In the genomic region with DNA sequence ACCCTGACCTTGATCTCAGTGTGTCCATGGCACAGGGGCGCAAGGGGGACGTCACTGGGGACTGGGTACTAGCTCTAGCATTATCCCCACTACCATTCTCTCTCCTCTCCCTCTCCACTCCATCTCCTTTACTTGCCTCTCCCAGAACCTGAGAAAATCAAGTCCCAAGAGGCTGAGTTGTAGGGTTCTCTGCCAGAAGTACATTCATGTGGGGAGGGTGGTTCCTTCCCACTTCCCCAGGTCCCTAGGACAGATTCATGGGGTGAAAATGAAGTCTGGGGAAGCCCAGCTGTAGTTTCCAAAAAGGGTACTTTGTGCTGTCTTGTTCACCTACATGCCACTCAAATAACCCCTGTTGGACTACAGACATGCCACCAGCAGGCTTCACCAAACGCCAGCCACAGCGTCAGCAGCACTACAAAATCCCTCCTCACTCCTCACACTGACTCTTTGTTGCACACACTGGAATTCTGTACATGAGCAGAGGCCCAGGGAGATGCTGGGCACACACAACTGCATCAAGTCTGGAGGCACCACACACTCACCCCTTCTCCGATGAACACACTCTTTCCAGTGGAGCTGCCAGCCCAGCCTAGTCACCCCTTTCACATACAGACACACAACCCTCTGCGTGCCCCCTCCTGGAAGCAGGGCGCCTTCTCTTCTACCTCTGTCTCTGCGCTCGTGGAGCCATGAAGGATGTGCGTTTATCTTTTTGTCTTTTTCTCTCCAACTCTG, we compare ENCODE assay signal across 11 cellular contexts. TPM values are rescaled to one million over a fixed set of nuclear protein-coding genes. Genes with fewer than 3 reads are reported as not detected.
DNase-seq lines count a peak whose midpoint lies in the region; ATAC-seq, FAIRE-seq and TF ChIP-seq lines count a peak whose summit lies in the region.
"Had no signal": no experiment of that assay in that cellular context is flagged by ENCODE, and none has a peak within 500 bp of the region (broad histone marks: within the 10 kb centered on the region; RNA-seq: fewer than 3 reads in every experiment).

No MANE protein-coding gene starts in this region.

- H3K36me3 Mint-ChIP-seq in T-helper 2 cell treated with Interferon-gamma antibody and Interleukin-4, amounts not matched to agents 5 μg/mL and 100 μg/mL, for 36 hours (ENCODE audit: low read depth): peaks cover 11% of the 10 kb centered on the region
- peaks cover 4% of the 10 kb centered on the region for H3K36me3 Mint-ChIP-seq in activated naive CD8-positive, alpha-beta T cell treated with anti-CD3 and anti-CD28 coated beads, Interleukin-2, amount 50 U/mL, for 24 hours (ENCODE audit: low read depth)

- H3K4me1 ChIP-seq in keratinocyte (ENCODE audit: control insufficient read depth, extremely low read depth, insufficient read depth, low read length): peaks cover 57% of the 10 kb centered on the region
- peaks cover 32 to 64% of the 10 kb centered on the region in 2 donors for H3K4me1 ChIP-seq in thoracic aorta (ENCODE audit: control insufficient read depth in 1 of 2, low read depth in 2 of 2)

- H3K9me1 ChIP-seq in keratinocyte (ENCODE audit: control insufficient read depth, extremely low read depth, insufficient read depth, low read length): no peaks in the 10 kb centered on the region

- peak overlapping the region; percentile 83 for H3K4me2 ChIP-seq in keratinocyte (ENCODE audit: control insufficient read depth, extremely low read depth, insufficient read depth, low read depth, low read length)

- H3K9me3 Mint-ChIP-seq in T-helper 2 cell treated with Interferon-gamma antibody and Interleukin-4, amounts not matched to agents 5 μg/mL and 100 μg/mL, for 36 hours: no peaks in the 10 kb centered on the region
- H3K9me3 Mint-ChIP-seq in activated naive CD8-positive, alpha-beta T cell treated with anti-CD3 and anti-CD28 coated beads, Interleukin-2, amount 50 U/mL, for 24 hours: no peaks in the 10 kb centered on the region

- H3K27me3 Mint-ChIP-seq in T-helper 2 cell treated with Interferon-gamma antibody and Interleukin-4, amounts not matched to agents 5 μg/mL and 100 μg/mL, for 36 hours (ENCODE audit: low read depth): no peaks in the 10 kb centered on the region
- no peaks in the 10 kb centered on the region for H3K27me3 Mint-ChIP-seq in activated naive CD8-positive, alpha-beta T cell treated with anti-CD3 and anti-CD28 coated beads, Interleukin-2, amount 50 U/mL, for 24 hours

- no peak for ATAC-seq in activated naive CD8-positive, alpha-beta T cell treated with anti-CD3 and anti-CD28 coated beads, Interleukin-2, amount 50 U/mL, for 24 hours
- no peak for ATAC-seq in thoracic aorta (ENCODE audit: insufficient number of reproducible peaks, low FRiP score, low read depth)

- peaks cover 41% of the 10 kb centered on the region for H3K4me1 Mint-ChIP-seq in T-helper 2 cell treated with Interferon-gamma antibody and Interleukin-4, amounts not matched to agents 5 μg/mL and 100 μg/mL, for 36 hours (ENCODE audit: low read depth)
- H3K4me1 Mint-ChIP-seq in activated naive CD8-positive, alpha-beta T cell treated with anti-CD3 and anti-CD28 coated beads, Interleukin-2, amount 50 U/mL, for 24 hours: peaks cover 74% of the 10 kb centered on the region

- dilution Hi-C loops in keratinocyte (cut with MboI; ENCODE audit: extremely low pct_ligation_motif_present, low sequenced_read_pairs): no loop called here

- H3K36me3 ChIP-seq in keratinocyte (ENCODE audit: control insufficient read depth in 2 of 2, extremely low read depth in 1 of 2, insufficient read depth in 2 of 2, low read length in 2 of 2) (peaks cover 3 to 6% of the 10 kb centered on the region in 2 experiments), thoracic aorta (peaks cover 3% of the 10 kb centered on the region)

- no peak for FAIRE-seq in keratinocyte (lab: Jason Lieb, UNC)

- peak overlapping the region; percentile 22 for H3K4me3 Mint-ChIP-seq in T-helper 2 cell treated with Interferon-gamma antibody and Interleukin-4, amounts not matched to agents 5 μg/mL and 100 μg/mL, for 36 hours
- H3K4me3 Mint-ChIP-seq in activated naive CD8-positive, alpha-beta T cell treated with anti-CD3 and anti-CD28 coated beads, Interleukin-2, amount 50 U/mL, for 24 hours: no peak overlapping the region

- peak overlapping the region; percentile 93 for H3K27ac ChIP-seq in keratinocyte (ENCODE audit: control insufficient read depth, insufficient read depth, low read length)
- H3K27ac ChIP-seq in thoracic aorta: peak overlapping the region; percentile 97 to 99
- H3K27ac ChIP-seq: SJSA1 had no signal

- peak in 1 of 3 experiments; percentile 18 for TF ChIP-seq CTCF in keratinocyte (optimal IDR thresholded peaks at IDR 0.05 in 1 of 3, IDR thresholded peaks at IDR 0.05 in 1 of 3, conservative IDR thresholded peaks at IDR 0.05 in 1 of 3; ENCODE audit: extremely low read depth in 1 of 3, insufficient read depth in 2 of 3, low read length in 3 of 3)
- no peak for TF ChIP-seq CTCF in thoracic aorta (IDR thresholded peaks at IDR 0.05)

- peaks cover 4% of the 10 kb centered on the region for H4K20me1 ChIP-seq in keratinocyte (ENCODE audit: control insufficient read depth, extremely low read depth, insufficient read depth, low read length)

- H2AFZ ChIP-seq in keratinocyte (ENCODE audit: control insufficient read depth, low read length): no peak overlapping the region

- H3K9me3 ChIP-seq in keratinocyte (ENCODE audit: control insufficient read depth, low read depth, low read length) (no peaks in the 10 kb centered on the region), thoracic aorta (no peaks in the 10 kb centered on the region)
- H3K9me3 ChIP-seq: SJSA1 had no signal

- H3K4me3 ChIP-seq in keratinocyte (ENCODE audit: control insufficient read depth in 2 of 3, extremely low read depth in 1 of 3, insufficient read depth in 2 of 3, low read depth in 1 of 3, low read length in 3 of 3) (peak overlapping the region in 1 of 3 experiments; percentile 32), thoracic aorta (no peak overlapping the region)
- H3K4me3 ChIP-seq: SJSA1 had no signal

- in situ Hi-C loops in KBM-7 (cut with MboI; ENCODE audit: low pct_unique_long_range_greater_than_20kb, low sequenced_read_pairs): no loop called here

- no peak for DNase-seq in T-helper 2 cell treated with Interferon-gamma antibody and Interleukin-4, amounts not matched to agents 5 μg/mL and 100 μg/mL, for 36 hours (ENCODE audit: low spot score)
- DNase-seq in T-helper 2 cell (no peak), keratinocyte (ENCODE audit: low read depth, low spot score) (no peak), thoracic aorta (ENCODE audit: low spot score) (no peak), KBM-7 (no peak), RPMI8226 (no peak), middle frontal gyrus (ENCODE audit: extremely low spot score, low spot score) (no peak)
- DNase-seq in activated naive CD8-positive, alpha-beta T cell treated with anti-CD3 and anti-CD28 coated beads, Interleukin-2, amount 50 U/mL, for 24 hours: no peak
- DNase-seq: activated effector memory CD4-positive, alpha-beta T cell treated with Interleukin-2 at 50 U/mL for 16 hours; stimulated activated CD4-positive, alpha-beta T cell treated with anti-CD3 and anti-CD28 coated beads, Interleukin-4, amount 100 ng/mL, for 4 hours had no signal

- peak overlapping the region; percentile 39 for H3K27ac Mint-ChIP-seq in T-helper 2 cell treated with Interferon-gamma antibody and Interleukin-4, amounts not matched to agents 5 μg/mL and 100 μg/mL, for 36 hours
- peak overlapping the region; percentile 39 for H3K27ac Mint-ChIP-seq in activated naive CD8-positive, alpha-beta T cell treated with anti-CD3 and anti-CD28 coated beads, Interleukin-2, amount 50 U/mL, for 24 hours

- peaks cover 2% of the 10 kb centered on the region for H3K79me2 ChIP-seq in keratinocyte (ENCODE audit: control insufficient read depth, insufficient read depth, low read length)

- peak overlapping the region; percentile 16 for H3K9ac ChIP-seq in keratinocyte (ENCODE audit: control insufficient read depth, extremely low read depth, insufficient read depth, low read length)

- H3K27me3 ChIP-seq in keratinocyte (ENCODE audit: control insufficient read depth, extremely low read depth, insufficient read depth, low read length): no peaks in the 10 kb centered on the region
- no peaks in the 10 kb centered on the region for H3K27me3 ChIP-seq in thoracic aorta (replicated peaks; ENCODE audit: insufficient read depth)
- H3K27me3 ChIP-seq: SJSA1 had no signal

RNA-seq across cellular contexts. Expression of a gene that starts 6.9 kb away (rescaled TPM):
- 26.4 to 31.5 TPM (median 30.9 TPM) in 3 replicates for polyA plus RNA-seq in keratinocyte
- 43.6 TPM for polyA plus RNA-seq in keratinocyte (2011; ENCODE audit: low read depth)
- 26.0 and 36.6 TPM in 2 replicates for polyA plus RNA-seq in keratinocyte (2011; cell fraction: cytosol; rRNA removed)
- polyA plus RNA-seq in keratinocyte (2011; cell fraction: nucleus; rRNA removed): 31.8 and 38.9 TPM in 2 replicates
- 39.6 and 84.0 TPM in 2 replicates for polyA plus RNA-seq in keratinocyte (2012; ENCODE audit: low replicate concordance)
- polyA minus RNA-seq in keratinocyte: 48.5 to 64.1 TPM (median 57.6 TPM) in 3 replicates
- polyA minus RNA-seq in keratinocyte (2011; cell fraction: cytosol; rRNA and poly(A)+ RNA removed): 42.2 TPM
- polyA minus RNA-seq in keratinocyte (2011; cell fraction: nucleus; rRNA and poly(A)+ RNA removed): 24.9 and 25.7 TPM in 2 replicates
- total RNA-seq in thoracic aorta: 10 to 100 TPM; 25.7 to 37.5 TPM

RNA-seq across cellular contexts. Expression of a gene that starts 18.0 kb away (rescaled TPM):
- polyA plus RNA-seq in keratinocyte: 0.58 to 2.4 TPM (median 0.83 TPM) in 3 replicates
- 4.2 TPM for polyA plus RNA-seq in keratinocyte (2011; ENCODE audit: low read depth)
- 0.19 and 0.21 TPM in 2 replicates for polyA plus RNA-seq in keratinocyte (2011; cell fraction: cytosol; rRNA removed)
- polyA plus RNA-seq in keratinocyte (2011; cell fraction: nucleus; rRNA removed): 7.8 and 8.3 TPM in 2 replicates
- 0.76 and 8.4 TPM in 2 replicates for polyA plus RNA-seq in keratinocyte (2012; ENCODE audit: low replicate concordance)
- polyA minus RNA-seq in keratinocyte: 3.5 to 9.8 TPM (median 4.8 TPM) in 3 replicates
- not detected for polyA minus RNA-seq in keratinocyte (2011; cell fraction: cytosol; rRNA and poly(A)+ RNA removed)
- 3.8 and 4.5 TPM in 2 replicates for polyA minus RNA-seq in keratinocyte (2011; cell fraction: nucleus; rRNA and poly(A)+ RNA removed)
- total RNA-seq in thoracic aorta: 1 to 10 TPM; 2.1 to 8.3 TPM

RNA-seq across cellular contexts. Expression of a gene that starts 43.0 kb away (rescaled TPM):
- polyA plus RNA-seq in keratinocyte: 0.80 to 3.7 TPM (median 3.7 TPM) in 3 replicates
- polyA plus RNA-seq in keratinocyte (2011; ENCODE audit: low read depth): 1.3 TPM
- polyA plus RNA-seq in keratinocyte (2011; cell fraction: cytosol; rRNA removed): 0.46 and 0.64 TPM in 2 replicates
- polyA plus RNA-seq in keratinocyte (2011; cell fraction: nucleus; rRNA removed): 4.3 and 5.5 TPM in 2 replicates
- polyA plus RNA-seq in keratinocyte (2012; ENCODE audit: low replicate concordance): 1.0 and 3.0 TPM in 2 replicates
- 1.5 to 9.7 TPM (median 5.8 TPM) in 3 replicates for polyA minus RNA-seq in keratinocyte
- 2.9 TPM for polyA minus RNA-seq in keratinocyte (2011; cell fraction: cytosol; rRNA and poly(A)+ RNA removed)
- 2.1 and 2.9 TPM in 2 replicates for polyA minus RNA-seq in keratinocyte (2011; cell fraction: nucleus; rRNA and poly(A)+ RNA removed)
- total RNA-seq in thoracic aorta: under 1 TPM; 0.78 to 0.95 TPM

RNA-seq across cellular contexts. Expression of a gene that starts 44.3 kb away (rescaled TPM):
- polyA plus RNA-seq in keratinocyte: 7.9 to 29.5 TPM (median 19.5 TPM) in 3 replicates
- 8.0 TPM for polyA plus RNA-seq in keratinocyte (2011; ENCODE audit: low read depth)
- polyA plus RNA-seq in keratinocyte (2011; cell fraction: cytosol; rRNA removed): 1.4 and 1.9 TPM in 2 replicates
- polyA plus RNA-seq in keratinocyte (2011; cell fraction: nucleus; rRNA removed): 126 and 152 TPM in 2 replicates
- 5.8 and 23.3 TPM in 2 replicates for polyA plus RNA-seq in keratinocyte (2012; ENCODE audit: low replicate concordance)
- polyA minus RNA-seq in keratinocyte: 5.6 to 17.6 TPM (median 17.2 TPM) in 3 replicates
- polyA minus RNA-seq in keratinocyte (2011; cell fraction: cytosol; rRNA and poly(A)+ RNA removed): 3.1 TPM
- 20.0 and 28.5 TPM in 2 replicates for polyA minus RNA-seq in keratinocyte (2011; cell fraction: nucleus; rRNA and poly(A)+ RNA removed)
- 10 to 100 TPM; 70.8 to 89.5 TPM for total RNA-seq in thoracic aorta

RNA-seq across cellular contexts. Expression of a gene that starts 44.5 kb away (rescaled TPM):
- polyA plus RNA-seq in keratinocyte: 6.5 to 11.8 TPM (median 10.3 TPM) in 3 replicates
- polyA plus RNA-seq in keratinocyte (2011; ENCODE audit: low read depth): 9.7 TPM
- 3.6 and 4.5 TPM in 2 replicates for polyA plus RNA-seq in keratinocyte (2011; cell fraction: cytosol; rRNA removed)
- 21.7 and 25.7 TPM in 2 replicates for polyA plus RNA-seq in keratinocyte (2011; cell fraction: nucleus; rRNA removed)
- polyA plus RNA-seq in keratinocyte (2012; ENCODE audit: low replicate concordance): 5.5 and 6.5 TPM in 2 replicates
- 3.8 to 17.4 TPM (median 15.6 TPM) in 3 replicates for polyA minus RNA-seq in keratinocyte
- 3.3 TPM for polyA minus RNA-seq in keratinocyte (2011; cell fraction: cytosol; rRNA and poly(A)+ RNA removed)
- 8.7 and 9.6 TPM in 2 replicates for polyA minus RNA-seq in keratinocyte (2011; cell fraction: nucleus; rRNA and poly(A)+ RNA removed)
- 10 to 100 TPM; 22.2 to 28.4 TPM for total RNA-seq in thoracic aorta
